Comparison of ENCODE assay signal across 9 cellular contexts in genomic region chr5:54785729-54786548, GRCh38.
A peak's percentile ranks its signal among the peaks of the same experiment; 100 is the strongest.
DNase-seq lines count a peak whose midpoint lies in the region; ATAC-seq and TF ChIP-seq lines count a peak whose summit lies in the region.
"Had no signal": no experiment of that assay in that cellular context is flagged by ENCODE, and none has a peak within 500 bp of the region (broad histone marks: within the 10 kb centered on the region; RNA-seq: fewer than 3 reads in every experiment).

No MANE protein-coding gene starts in this region.

- no peaks in the 10 kb centered on the region for H3K4me1 Mint-ChIP-seq in activated naive CD4-positive, alpha-beta T cell treated with anti-CD3 and anti-CD28 coated beads for 36 hours (ENCODE audit: low read depth)
- H3K4me1 Mint-ChIP-seq in activated naive CD4-positive, alpha-beta T cell treated with anti-CD3 and anti-CD28 coated beads, Interleukin-2, amount 10 ng/mL, durations not matched to agents 7 days and 5 days, result no peaks in the 10 kb centered on the region
- H3K4me1 Mint-ChIP-seq: nephron had no signal

- H3K27ac ChIP-seq in right cardiac atrium (ENCODE audit: low read length), result no peak overlapping the region

- DNase-seq in EL, result peak; percentile 11
- DNase-seq in right cardiac atrium, result peak; percentile 15 to 80 (median 79)
- DNase-seq in NCI-H82 treated with DMSO at 0.1 percent for 48 hours (lab: John Stamatoyannopoulos, UW; ENCODE audit: unreplicated experiment), result no peak
- no peak for DNase-seq in activated naive CD4-positive, alpha-beta T cell treated with anti-CD3 and anti-CD28 coated beads for 36 hours
- DNase-seq in activated naive CD4-positive, alpha-beta T cell treated with anti-CD3 and anti-CD28 coated beads, Interleukin-2, amount 10 ng/mL, durations not matched to agents 7 days and 5 days, result no peak

- peaks cover 1% of the 10 kb centered on the region for H3K36me3 Mint-ChIP-seq in activated naive CD4-positive, alpha-beta T cell treated with anti-CD3 and anti-CD28 coated beads for 36 hours (ENCODE audit: low read depth)
- peaks cover 10% of the 10 kb centered on the region for H3K36me3 Mint-ChIP-seq in activated naive CD4-positive, alpha-beta T cell treated with anti-CD3 and anti-CD28 coated beads, Interleukin-2, amount 10 ng/mL, durations not matched to agents 7 days and 5 days

- H3K27me3 ChIP-seq in right cardiac atrium (ENCODE audit: control insufficient read depth, insufficient read depth), result no peaks in the 10 kb centered on the region

- CTCF ChIA-PET in activated naive CD4-positive, alpha-beta T cell treated with anti-CD3 and anti-CD28 coated beads for 36 hours (lab: Charles Lee), result no interaction called here
- CTCF ChIA-PET in activated naive CD4-positive, alpha-beta T cell treated with anti-CD3 and anti-CD28 coated beads, Interleukin-2, amount 10 ng/mL, durations not matched to agents 7 days and 5 days (lab: Charles Lee), result no interaction called here

- no peaks in the 10 kb centered on the region for H3K9me3 ChIP-seq in right cardiac atrium (ENCODE audit: control insufficient read depth, low read length)

- ATAC-seq in HG02852 (IDR thresholded peaks at IDR 0.05; ENCODE audit: unreplicated experiment) (peak; percentile 86), SK-N-SH treated with all-trans-retinoic acid at 6 μM for 48 hours (peak; percentile 21; the same call in 1 of the 3 replicates), right cardiac atrium (peak; percentile 56 to 94), GM19035 (IDR thresholded peaks at IDR 0.05; ENCODE audit: unreplicated experiment) (no peak)

- peaks cover 6% of the 10 kb centered on the region for H3K4me1 ChIP-seq in right cardiac atrium (ENCODE audit: control insufficient read depth, insufficient read depth, low read length)

- H3K4me3 Mint-ChIP-seq in activated naive CD4-positive, alpha-beta T cell treated with anti-CD3 and anti-CD28 coated beads for 36 hours, result no peak overlapping the region
- H3K4me3 Mint-ChIP-seq in activated naive CD4-positive, alpha-beta T cell treated with anti-CD3 and anti-CD28 coated beads, Interleukin-2, amount 10 ng/mL, durations not matched to agents 7 days and 5 days, result no peak overlapping the region
- H3K4me3 Mint-ChIP-seq: nephron had no signal

- H3K27ac Mint-ChIP-seq in activated naive CD4-positive, alpha-beta T cell treated with anti-CD3 and anti-CD28 coated beads for 36 hours, result no peak overlapping the region
- H3K27ac Mint-ChIP-seq in activated naive CD4-positive, alpha-beta T cell treated with anti-CD3 and anti-CD28 coated beads, Interleukin-2, amount 10 ng/mL, durations not matched to agents 7 days and 5 days, result no peak overlapping the region
- H3K27ac Mint-ChIP-seq: nephron had no signal

- peaks cover 8% of the 10 kb centered on the region for H3K9me3 Mint-ChIP-seq in activated naive CD4-positive, alpha-beta T cell treated with anti-CD3 and anti-CD28 coated beads for 36 hours
- peaks cover 9% of the 10 kb centered on the region for H3K9me3 Mint-ChIP-seq in activated naive CD4-positive, alpha-beta T cell treated with anti-CD3 and anti-CD28 coated beads, Interleukin-2, amount 10 ng/mL, durations not matched to agents 7 days and 5 days

- H3K4me3 ChIP-seq in right cardiac atrium (ENCODE audit: low read length), result no peak overlapping the region

- WGBS in right cardiac atrium, result 26% methylated on average over 9 of the region's 9 CpGs

- intact Hi-C loops in right cardiac atrium (cut with DNase I), result no loop called here
- intact Hi-C loops in activated naive CD4-positive, alpha-beta T cell treated with anti-CD3 and anti-CD28 coated beads for 36 hours (cut with micrococcal nuclease), result no loop called here

- no peaks in the 10 kb centered on the region for H3K27me3 Mint-ChIP-seq in activated naive CD4-positive, alpha-beta T cell treated with anti-CD3 and anti-CD28 coated beads for 36 hours (ENCODE audit: low read depth)
- H3K27me3 Mint-ChIP-seq in activated naive CD4-positive, alpha-beta T cell treated with anti-CD3 and anti-CD28 coated beads, Interleukin-2, amount 10 ng/mL, durations not matched to agents 7 days and 5 days, result peaks cover 6% of the 10 kb centered on the region

TF ChIP-seq in SK-N-SH treated with all-trans-retinoic acid at 6 μM for 48 hours, 23 proteins besides CTCF, POLR2A, EP300 and RAD21:
- no peak for TF ChIP-seq PATZ1 (CRISPR knock-in tag; IDR thresholded peaks at IDR 0.05; ENCODE audit: borderline replicate concordance)
- TF ChIP-seq OSR1 (CRISPR knock-in tag; IDR thresholded peaks at IDR 0.05), result no peak
- no peak for TF ChIP-seq ARNTL (CRISPR knock-in tag; IDR thresholded peaks at IDR 0.05; ENCODE audit: borderline replicate concordance, low read depth)
- TF ChIP-seq SNAI2 (CRISPR knock-in tag; IDR thresholded peaks at IDR 0.05), result no peak
- no peak for TF ChIP-seq RARB (CRISPR knock-in tag; IDR thresholded peaks at IDR 0.05)
- TF ChIP-seq BACH2 (CRISPR knock-in tag; IDR thresholded peaks at IDR 0.05; ENCODE audit: borderline replicate concordance), result no peak
- no peak for TF ChIP-seq CSDC2 (CRISPR knock-in tag; IDR thresholded peaks at IDR 0.05)
- TF ChIP-seq ISL1 (CRISPR knock-in tag; IDR thresholded peaks at IDR 0.05), result no peak
- no peak for TF ChIP-seq TSHZ2 (CRISPR knock-in tag; IDR thresholded peaks at IDR 0.05)
- no peak for TF ChIP-seq ESRRG (CRISPR knock-in tag; IDR thresholded peaks at IDR 0.05)
- no peak for TF ChIP-seq TOX (CRISPR knock-in tag; IDR thresholded peaks at IDR 0.05; ENCODE audit: borderline replicate concordance)
- no peak for TF ChIP-seq POU6F1 (CRISPR knock-in tag; IDR thresholded peaks at IDR 0.05; ENCODE audit: borderline replicate concordance, low read depth)
TF ChIP-seq in SK-N-SH treated with all-trans-retinoic acid at 6 μM for 48 hours: peak in this region for 0.

Comparison
In these comparisons a context has a peak if more than half of its experiments do, and no peak if none do; other contexts are left out.
1. DNase-seq: peak in EL (single experiment) and right cardiac atrium (3 of 3); none in NCI-H82 treated with DMSO at 0.1 percent for 48 hours (single experiment), activated naive CD4-positive, alpha-beta T cell treated with anti-CD3 and anti-CD28 coated beads for 36 hours (single experiment) and activated naive CD4-positive, alpha-beta T cell treated with anti-CD3 and anti-CD28 coated beads, Interleukin-2, amount 10 ng/mL, durations not matched to agents 7 days and 5 days (single experiment).